In genomic region chr5:113128931-113129330, GRCh38 we compare ENCODE assay signal across 1 cellular context.
TF ChIP-seq lines count a peak whose summit lies in the region.

No MANE protein-coding gene starts in this region.

TF ChIP-seq in SK-N-SH treated with all-trans-retinoic acid at 6 μM for 48 hours, 23 proteins besides CTCF, POLR2A, EP300 and RAD21 (continued from another document):
- TF ChIP-seq TSHZ2 (CRISPR knock-in tag; IDR thresholded peaks at IDR 0.05) (no peak), PPARA (CRISPR knock-in tag; IDR thresholded peaks at IDR 0.05; ENCODE audit: borderline replicate concordance) (no peak), BACH2 (CRISPR knock-in tag; IDR thresholded peaks at IDR 0.05; ENCODE audit: borderline replicate concordance) (no peak), GLIS3 (CRISPR knock-in tag; IDR thresholded peaks at IDR 0.05) (no peak), TCF4 (CRISPR knock-in tag; IDR thresholded peaks at IDR 0.05; ENCODE audit: borderline replicate concordance) (no peak), POU6F1 (CRISPR knock-in tag; IDR thresholded peaks at IDR 0.05; ENCODE audit: borderline replicate concordance, low read depth) (no peak), ZFP3 (CRISPR knock-in tag; IDR thresholded peaks at IDR 0.05) (no peak), ZFP30 (CRISPR knock-in tag; IDR thresholded peaks at IDR 0.05) (no peak), CSDC2 (CRISPR knock-in tag; IDR thresholded peaks at IDR 0.05) (no peak), RARB (CRISPR knock-in tag; IDR thresholded peaks at IDR 0.05) (no peak), TOX (CRISPR knock-in tag; IDR thresholded peaks at IDR 0.05; ENCODE audit: borderline replicate concordance) (no peak)
